14 cellular contexts compared by ENCODE assay signal in genomic region chr7:17474724-17475344, GRCh38.
DNase-seq lines count a peak whose midpoint lies in the region; ATAC-seq, FAIRE-seq and TF ChIP-seq lines count a peak whose summit lies in the region.
"Had no signal": no experiment of that assay in that cellular context is flagged by ENCODE, and none has a peak within 500 bp of the region (broad histone marks: within the 10 kb centered on the region; RNA-seq: fewer than 3 reads in every experiment).

No MANE protein-coding gene starts in this region.

- no peaks in the 10 kb centered on the region for H4K20me1 ChIP-seq in Loucy (ENCODE audit: insufficient read depth, low read length, poor library complexity, severe bottlenecking)
- no peaks in the 10 kb centered on the region for H4K20me1 ChIP-seq in GM12878 (ENCODE audit: control insufficient read depth, insufficient read depth)

- H3K79me2 ChIP-seq in Loucy (ENCODE audit: insufficient read depth, low read length) (no peaks in the 10 kb centered on the region), GM12878 (ENCODE audit: control insufficient read depth, insufficient read depth, low read length) (no peaks in the 10 kb centered on the region)

- no peaks in the 10 kb centered on the region for H3K9me3 Mint-ChIP-seq in nephron progenitor cell
- no peaks in the 10 kb centered on the region for H3K9me3 Mint-ChIP-seq in activated CD4-positive, alpha-beta memory T cell treated with anti-CD3 and anti-CD28 coated beads for 36 hours
- H3K9me3 Mint-ChIP-seq: activated CD4-positive, alpha-beta memory T cell treated with anti-CD3 and anti-CD28 coated beads, Interleukin-2, amount 10 ng/mL, durations not matched to agents 7 days and 5 days; stimulated activated naive CD8-positive, alpha-beta T cell treated with anti-CD3 and anti-CD28 coated beads, Interleukin-15, amount 100 ng/mL, for 72 hours had no signal

- TF ChIP-seq CTCF in GM12875 (IDR thresholded peaks at IDR 0.05; ENCODE audit: borderline replicate concordance, insufficient read depth, low read depth, low read length) = peak; percentile 24; the same call in 1 of the 2 replicates
- TF ChIP-seq CTCF in Loucy (conservative IDR thresholded peaks at IDR 0.05; ENCODE audit: low read length) = peak; percentile 59
- TF ChIP-seq CTCF in GM12878 (IDR thresholded peaks at IDR 0.05 in 2 of 3, conservative IDR thresholded peaks at IDR 0.05 in 1 of 3; ENCODE audit: control insufficient read depth in 2 of 3, extremely low read depth in 1 of 3, insufficient read depth in 1 of 3, low read depth in 3 of 3, low read length in 3 of 3) = peak in 2 of 3 experiments; percentile 29 to 31; a peak in 2 of 6 replicates
- peak; percentile 9 for TF ChIP-seq CTCF in nephron progenitor cell (IDR thresholded peaks at IDR 0.05)
- peak in 1 of 6 experiments; percentile 19 for TF ChIP-seq CTCF in esophagus squamous epithelium (IDR thresholded peaks at IDR 0.05)

- CTCF ChIA-PET in GM12878 (lab: Yijun Ruan, JAX) = interaction anchor here (1.0 to 2.0 kb wide), 5 partner anchors 11 to 173 kb away, joined by 3 to 5 read pairs (median 4); no protein-coding TSS in a partner anchor
- CTCF ChIA-PET in activated CD4-positive, alpha-beta memory T cell treated with anti-CD3 and anti-CD28 coated beads for 36 hours (lab: Charles Lee) = interaction anchor here (1.0 kb wide), 1 partner anchor 13 kb away, joined by 3 read pairs; no protein-coding TSS in a partner anchor

- RAD21 ChIA-PET in GM12878 (lab: Charles Lee; ENCODE audit: unreplicated experiment) = interaction anchor here (1.4 kb wide), 1 partner anchor 46 kb away, joined by 3 read pairs; no protein-coding TSS in a partner anchor

- peaks cover 3% of the 10 kb centered on the region for H3K27me3 Mint-ChIP-seq in nephron progenitor cell (ENCODE audit: low read depth, poor library complexity)
- no peaks in the 10 kb centered on the region for H3K27me3 Mint-ChIP-seq in activated CD4-positive, alpha-beta memory T cell treated with anti-CD3 and anti-CD28 coated beads for 36 hours
- H3K27me3 Mint-ChIP-seq: activated CD4-positive, alpha-beta memory T cell treated with anti-CD3 and anti-CD28 coated beads, Interleukin-2, amount 10 ng/mL, durations not matched to agents 7 days and 5 days; stimulated activated naive CD8-positive, alpha-beta T cell treated with anti-CD3 and anti-CD28 coated beads, Interleukin-15, amount 100 ng/mL, for 72 hours had no signal

- H3K4me1 Mint-ChIP-seq in nephron progenitor cell = no peaks in the 10 kb centered on the region
- no peaks in the 10 kb centered on the region for H3K4me1 Mint-ChIP-seq in activated CD4-positive, alpha-beta memory T cell treated with anti-CD3 and anti-CD28 coated beads for 36 hours (ENCODE audit: low read depth)
- H3K4me1 Mint-ChIP-seq: activated CD4-positive, alpha-beta memory T cell treated with anti-CD3 and anti-CD28 coated beads, Interleukin-2, amount 10 ng/mL, durations not matched to agents 7 days and 5 days; stimulated activated naive CD8-positive, alpha-beta T cell treated with anti-CD3 and anti-CD28 coated beads, Interleukin-15, amount 100 ng/mL, for 72 hours had no signal

- H3K4me3 ChIP-seq in GM12875 (ENCODE audit: low read depth, low read length) = no peak overlapping the region
- H3K4me3 ChIP-seq in Loucy (ENCODE audit: low read length, poor library complexity, severe bottlenecking) = no peak overlapping the region
- H3K4me3 ChIP-seq in GM12878 = no peak overlapping the region
- no peak overlapping the region for H3K4me3 ChIP-seq in esophagus squamous epithelium

- TF ChIP-seq EP300 in GM12878 (IDR thresholded peaks at IDR 0.05; ENCODE audit: borderline replicate concordance in 1 of 2, control insufficient read depth in 1 of 2, low read depth in 2 of 2, low read length in 2 of 2) = no peak

- ATAC-seq in GM12878 = peak; percentile 83
- ATAC-seq: stimulated activated naive CD8-positive, alpha-beta T cell treated with anti-CD3 and anti-CD28 coated beads, Interleukin-15, amount 100 ng/mL, for 72 hours had no signal

- in situ Hi-C loops in GM12878 (cut with MboI) = no loop called here

- H3K36me3 Mint-ChIP-seq in nephron progenitor cell (ENCODE audit: low read depth) = no peaks in the 10 kb centered on the region
- H3K36me3 Mint-ChIP-seq in activated CD4-positive, alpha-beta memory T cell treated with anti-CD3 and anti-CD28 coated beads for 36 hours = no peaks in the 10 kb centered on the region

- TF ChIP-seq POLR2A in GM12878 (IDR thresholded peaks at IDR 0.05; ENCODE audit: low read depth, low read length) (no peak), esophagus squamous epithelium (IDR thresholded peaks at IDR 0.05) (no peak)

- H2AFZ ChIP-seq in Loucy (ENCODE audit: low read length) (0 out of 2 replicates have a peak overlapping the region, but pooled peaks have one; percentile 30), GM12878 (ENCODE audit: control insufficient read depth, low read depth, low read length) (peak overlapping the region; percentile 44; the same call in 1 of the 2 replicates)

- intact Hi-C loops in GM12878 (cut with micrococcal nuclease; ENCODE audit: unreplicated experiment) = no loop called here
- intact Hi-C loops in esophagus squamous epithelium (cut with DNase I) = no loop called here
- intact Hi-C loops in activated CD4-positive, alpha-beta memory T cell treated with anti-CD3 and anti-CD28 coated beads for 36 hours (cut with micrococcal nuclease) = no loop called here

- H3K27me3 ChIP-seq in Loucy (ENCODE audit: insufficient read depth, low read length, poor library complexity, severe bottlenecking) (no peaks in the 10 kb centered on the region), GM12878 (replicated peaks in 1 of 2; ENCODE audit: control insufficient read depth in 2 of 2, insufficient read depth in 2 of 2, low read length in 1 of 2) (no peaks in the 10 kb centered on the region), esophagus squamous epithelium (peaks cover 0 to 31% (median 0%) of the 10 kb centered on the region in 4 donors)
- H3K27me3 ChIP-seq: neutrophil had no signal

- H3K9me3 ChIP-seq in Loucy (ENCODE audit: insufficient read depth, low read depth, low read length) (0 out of 2 replicates have a peak, but pooled peaks cover 4% of the 10 kb centered on the region), GM12878 (replicated peaks; ENCODE audit: control insufficient read depth, insufficient read depth, low read length) (no peaks in the 10 kb centered on the region; the same call in 2 of the 3 replicates), esophagus squamous epithelium (no peaks in the 10 kb centered on the region)
- H3K9me3 ChIP-seq: neutrophil had no signal

- TF ChIP-seq RAD21 in GM12878 (IDR thresholded peaks at IDR 0.05; ENCODE audit: insufficient read depth, low read depth, low read length) = no peak

- no peak for DNase-seq in GM12878 (ENCODE audit: low read depth, low spot score)
- peak; percentile 9 for DNase-seq in nephron progenitor cell
- no peak for DNase-seq in AML-193 (lab: John Stamatoyannopoulos, UW)
- no peak for DNase-seq in anterior cingulate cortex (lab: John Stamatoyannopoulos, UW)
- DNase-seq in esophagus squamous epithelium (lab: John Stamatoyannopoulos, UW) = no peak
- no peak for DNase-seq in activated CD4-positive, alpha-beta memory T cell treated with anti-CD3 and anti-CD28 coated beads for 36 hours
- DNase-seq: activated CD4-positive, alpha-beta memory T cell treated with anti-CD3 and anti-CD28 coated beads, Interleukin-2, amount 10 ng/mL, durations not matched to agents 7 days and 5 days; GDM1; kidney glomerular epithelial cell; NCI-H2171 treated with DMSO at 0.1 percent for 48 hours; stimulated activated naive CD8-positive, alpha-beta T cell treated with anti-CD3 and anti-CD28 coated beads, Interleukin-15, amount 100 ng/mL, for 72 hours had no signal

- H3F3A ChIP-seq in Loucy (ENCODE audit: low read depth) = no peaks in the 10 kb centered on the region

- peak overlapping the region; percentile 66 for H3K27ac Mint-ChIP-seq in nephron progenitor cell
- no peak overlapping the region for H3K27ac Mint-ChIP-seq in activated CD4-positive, alpha-beta memory T cell treated with anti-CD3 and anti-CD28 coated beads for 36 hours
- H3K27ac Mint-ChIP-seq: activated CD4-positive, alpha-beta memory T cell treated with anti-CD3 and anti-CD28 coated beads, Interleukin-2, amount 10 ng/mL, durations not matched to agents 7 days and 5 days; stimulated activated naive CD8-positive, alpha-beta T cell treated with anti-CD3 and anti-CD28 coated beads, Interleukin-15, amount 100 ng/mL, for 72 hours had no signal

- H3K36me3 ChIP-seq in Loucy (ENCODE audit: insufficient read depth, low read length) (no peaks in the 10 kb centered on the region), GM12878 (ENCODE audit: control insufficient read depth in 2 of 2, insufficient read depth in 2 of 2, low read length in 1 of 2) (no peaks in the 10 kb centered on the region), esophagus squamous epithelium (no peaks in the 10 kb centered on the region)
- H3K36me3 ChIP-seq: neutrophil had no signal

- H3K27ac ChIP-seq in GM12878 (ENCODE audit: control insufficient read depth, insufficient read depth) (no peak overlapping the region), esophagus squamous epithelium (no peak overlapping the region)
- H3K27ac ChIP-seq: neutrophil had no signal

- H3K4me1 ChIP-seq in Loucy (ENCODE audit: insufficient read depth, low read length, poor library complexity, severe bottlenecking) (peaks cover 4% of the 10 kb centered on the region), GM12878 (ENCODE audit: control insufficient read depth, insufficient read depth, low read length) (peaks cover 5% of the 10 kb centered on the region; the same call in 1 of the 2 replicates), esophagus squamous epithelium (peaks cover 0 to 12% (median 0%) of the 10 kb centered on the region in 3 donors)

- H3K9ac ChIP-seq in Loucy (ENCODE audit: low read depth, low read length, poor library complexity, severe bottlenecking) (no peak overlapping the region), GM12878 (ENCODE audit: control insufficient read depth, insufficient read depth, low read length) (no peak overlapping the region)

- SMC1A ChIA-PET in GM12878 (lab: Charles Lee; ENCODE audit: uncharacterized antibody, unreplicated experiment) = interaction anchor here (0.9 to 2.6 kb wide), 3 partner anchors 8 to 38 kb away, joined by 3 to 7 read pairs (median 3); no protein-coding TSS in a partner anchor

- H3K4me2 ChIP-seq in Loucy (ENCODE audit: low read depth, low read length, poor library complexity, severe bottlenecking) = no peak overlapping the region
- no peak overlapping the region for H3K4me2 ChIP-seq in GM12878 (ENCODE audit: control insufficient read depth, insufficient read depth)

- no peak overlapping the region for H3K4me3 Mint-ChIP-seq in nephron progenitor cell
- H3K4me3 Mint-ChIP-seq in activated CD4-positive, alpha-beta memory T cell treated with anti-CD3 and anti-CD28 coated beads for 36 hours = no peak overlapping the region
- H3K4me3 Mint-ChIP-seq: activated CD4-positive, alpha-beta memory T cell treated with anti-CD3 and anti-CD28 coated beads, Interleukin-2, amount 10 ng/mL, durations not matched to agents 7 days and 5 days; stimulated activated naive CD8-positive, alpha-beta T cell treated with anti-CD3 and anti-CD28 coated beads, Interleukin-15, amount 100 ng/mL, for 72 hours had no signal

- no TSS peak for BruUV-seq in GM12878 (replicated peaks; lab: Mats Ljungman, UMichigan)

- POLR2A ChIA-PET in GM12878 (lab: Charles Lee) = no interaction called here
- POLR2A ChIA-PET in activated CD4-positive, alpha-beta memory T cell treated with anti-CD3 and anti-CD28 coated beads for 36 hours (lab: Charles Lee) = no interaction called here

- WGBS in GM12878 (ENCODE audit: insufficient coverage, insufficient replicate concordance, low lambda C conversion rate, missing lambda C conversion rate) = 51% methylated on average over 12 of the region's 13 CpGs
- 89 to 93% methylated on average over 11 to 12 of the region's 13 CpGs for WGBS in esophagus squamous epithelium, 2 donors

- FAIRE-seq in GM12878 (lab: Jason Lieb, UNC) = no peak

- H3K9me2 ChIP-seq in Loucy (replicated peaks; ENCODE audit: low read depth, low read length) = no peaks in the 10 kb centered on the region
